Comparison of ENCODE assay signal across 25 cellular contexts in genomic region chr20:7650081-7650480, GRCh38.
"Had no signal": no experiment of that assay in that cellular context is flagged by ENCODE, and none has a peak within 500 bp of the region (broad histone marks: within the 10 kb centered on the region; RNA-seq: fewer than 3 reads in every experiment).

No MANE protein-coding gene starts in this region.

- ATAC-seq: activated CD4-positive, alpha-beta T cell treated with anti-CD3 and anti-CD28 coated beads for 36 hours; activated naive CD4-positive, alpha-beta T cell treated with anti-CD3 and anti-CD28 coated beads, Interleukin-2, amount 50 U/mL, for 72 hours; activated T-cell treated with anti-CD3 and anti-CD28 coated beads, Interleukin-2, amount 50 U/mL, for 72 hours had no signal

- H3K9me3 ChIP-seq: ascending aorta, colonic mucosa had no signal

- H3K36me3 ChIP-seq: ascending aorta, breast epithelium, cardiac muscle cell, colonic mucosa, esophagus squamous epithelium had no signal

- H3K4me3 ChIP-seq: ascending aorta, breast epithelium, cardiac muscle cell, colonic mucosa, esophagus squamous epithelium had no signal

- DNase-seq: activated CD4-positive, alpha-beta memory T cell treated with anti-CD3 and anti-CD28 coated beads, Interleukin-2, amount 10 ng/mL, durations not matched to agents 7 days and 5 days; activated CD4-positive, alpha-beta T cell treated with anti-CD3 and anti-CD28 coated beads for 36 hours; activated CD4-positive, alpha-beta T cell treated with anti-CD3 and anti-CD28 coated beads, Interleukin-2, amount 10 ng/mL, durations not matched to agents 24 days and 14 days; activated CD4-positive, CD25-positive, alpha-beta regulatory T cell; activated CD4-positive, CD25-positive, alpha-beta regulatory T cell treated with anti-CD3 and anti-CD28 coated beads, Interleukin-2, amount 50 U/mL, for 72 hours; activated CD8-positive, alpha-beta memory T cell treated with anti-CD3 and anti-CD28 coated beads, Interleukin-2, amount 50 U/mL, for 48 hours; activated gamma-delta T cell; activated naive CD4-positive, alpha-beta T cell; activated naive CD4-positive, alpha-beta T cell treated with anti-CD3 and anti-CD28 coated beads, Interleukin-2, amount 10 ng/mL, durations not matched to agents 7 days and 5 days; activated naive CD8-positive, alpha-beta T cell treated with anti-CD3 and anti-CD28 coated beads, Interleukin-2, amount 10 ng/mL, durations not matched to agents 7 days and 5 days; activated T-cell treated with anti-CD3 and anti-CD28 coated beads for 4 hours; activated T-cell treated with anti-CD3 and anti-CD28 coated beads, Interleukin-2, amount 50 U/mL, for 24 hours; activated T-cell treated with anti-CD3 and anti-CD28 coated beads, Interleukin-2, amount 50 U/mL, for 72 hours; central memory CD4-positive, alpha-beta T cell; cerebellar nuclear complex; colonic mucosa; effector CD8-positive, alpha-beta T cell; esophagus squamous epithelium; head of caudate nucleus had no signal

- H3K27ac Mint-ChIP-seq: activated CD4-positive, alpha-beta memory T cell treated with anti-CD3 and anti-CD28 coated beads, Interleukin-2, amount 10 ng/mL, durations not matched to agents 7 days and 5 days; activated CD4-positive, alpha-beta T cell treated with anti-CD3 and anti-CD28 coated beads for 36 hours; activated CD4-positive, alpha-beta T cell treated with anti-CD3 and anti-CD28 coated beads, Interleukin-2, amount 10 ng/mL, durations not matched to agents 24 days and 14 days; activated naive CD4-positive, alpha-beta T cell treated with anti-CD3 and anti-CD28 coated beads, Interleukin-2, amount 10 ng/mL, durations not matched to agents 7 days and 5 days; activated naive CD4-positive, alpha-beta T cell treated with anti-CD3 and anti-CD28 coated beads, Interleukin-2, amount 50 U/mL, for 72 hours; activated naive CD8-positive, alpha-beta T cell treated with anti-CD3 and anti-CD28 coated beads, Interleukin-2, amount 10 ng/mL, durations not matched to agents 7 days and 5 days; activated T-cell treated with anti-CD3 and anti-CD28 coated beads, Interleukin-2, amount 50 U/mL, for 24 hours; activated T-cell treated with anti-CD3 and anti-CD28 coated beads, Interleukin-2, amount 50 U/mL, for 72 hours; brain had no signal

- H3K27me3 Mint-ChIP-seq: activated CD4-positive, alpha-beta memory T cell treated with anti-CD3 and anti-CD28 coated beads, Interleukin-2, amount 10 ng/mL, durations not matched to agents 7 days and 5 days; activated CD4-positive, alpha-beta T cell treated with anti-CD3 and anti-CD28 coated beads for 36 hours; activated CD4-positive, alpha-beta T cell treated with anti-CD3 and anti-CD28 coated beads, Interleukin-2, amount 10 ng/mL, durations not matched to agents 24 days and 14 days; activated naive CD4-positive, alpha-beta T cell treated with anti-CD3 and anti-CD28 coated beads, Interleukin-2, amount 10 ng/mL, durations not matched to agents 7 days and 5 days; activated naive CD8-positive, alpha-beta T cell treated with anti-CD3 and anti-CD28 coated beads, Interleukin-2, amount 10 ng/mL, durations not matched to agents 7 days and 5 days; activated T-cell treated with anti-CD3 and anti-CD28 coated beads, Interleukin-2, amount 50 U/mL, for 24 hours had no signal

- H3K27ac ChIP-seq: ascending aorta, breast epithelium, cardiac muscle cell, colonic mucosa, epithelial cell of prostate, esophagus squamous epithelium had no signal

- H3K4me1 Mint-ChIP-seq: activated CD4-positive, alpha-beta memory T cell treated with anti-CD3 and anti-CD28 coated beads, Interleukin-2, amount 10 ng/mL, durations not matched to agents 7 days and 5 days; activated CD4-positive, alpha-beta T cell treated with anti-CD3 and anti-CD28 coated beads for 36 hours; activated CD4-positive, alpha-beta T cell treated with anti-CD3 and anti-CD28 coated beads, Interleukin-2, amount 10 ng/mL, durations not matched to agents 24 days and 14 days; activated naive CD4-positive, alpha-beta T cell treated with anti-CD3 and anti-CD28 coated beads, Interleukin-2, amount 10 ng/mL, durations not matched to agents 7 days and 5 days; activated naive CD8-positive, alpha-beta T cell treated with anti-CD3 and anti-CD28 coated beads, Interleukin-2, amount 10 ng/mL, durations not matched to agents 7 days and 5 days; brain had no signal

- H3K4me1 ChIP-seq: ascending aorta, breast epithelium, colonic mucosa, esophagus squamous epithelium had no signal

- H3K36me3 Mint-ChIP-seq: activated naive CD4-positive, alpha-beta T cell treated with anti-CD3 and anti-CD28 coated beads, Interleukin-2, amount 10 ng/mL, durations not matched to agents 7 days and 5 days; activated naive CD4-positive, alpha-beta T cell treated with anti-CD3 and anti-CD28 coated beads, Interleukin-2, amount 50 U/mL, for 72 hours; activated naive CD8-positive, alpha-beta T cell treated with anti-CD3 and anti-CD28 coated beads, Interleukin-2, amount 10 ng/mL, durations not matched to agents 7 days and 5 days; brain had no signal

- H3K4me3 Mint-ChIP-seq: activated CD4-positive, alpha-beta memory T cell treated with anti-CD3 and anti-CD28 coated beads, Interleukin-2, amount 10 ng/mL, durations not matched to agents 7 days and 5 days; activated CD4-positive, alpha-beta T cell treated with anti-CD3 and anti-CD28 coated beads for 36 hours; activated CD4-positive, alpha-beta T cell treated with anti-CD3 and anti-CD28 coated beads, Interleukin-2, amount 10 ng/mL, durations not matched to agents 24 days and 14 days; activated naive CD4-positive, alpha-beta T cell treated with anti-CD3 and anti-CD28 coated beads, Interleukin-2, amount 10 ng/mL, durations not matched to agents 7 days and 5 days; activated naive CD8-positive, alpha-beta T cell treated with anti-CD3 and anti-CD28 coated beads, Interleukin-2, amount 10 ng/mL, durations not matched to agents 7 days and 5 days; activated T-cell treated with anti-CD3 and anti-CD28 coated beads, Interleukin-2, amount 50 U/mL, for 24 hours; activated T-cell treated with anti-CD3 and anti-CD28 coated beads, Interleukin-2, amount 50 U/mL, for 72 hours; brain had no signal

- H3K27me3 ChIP-seq: ascending aorta, breast epithelium, cardiac muscle cell, colonic mucosa, esophagus squamous epithelium had no signal
